In the genomic region with DNA sequence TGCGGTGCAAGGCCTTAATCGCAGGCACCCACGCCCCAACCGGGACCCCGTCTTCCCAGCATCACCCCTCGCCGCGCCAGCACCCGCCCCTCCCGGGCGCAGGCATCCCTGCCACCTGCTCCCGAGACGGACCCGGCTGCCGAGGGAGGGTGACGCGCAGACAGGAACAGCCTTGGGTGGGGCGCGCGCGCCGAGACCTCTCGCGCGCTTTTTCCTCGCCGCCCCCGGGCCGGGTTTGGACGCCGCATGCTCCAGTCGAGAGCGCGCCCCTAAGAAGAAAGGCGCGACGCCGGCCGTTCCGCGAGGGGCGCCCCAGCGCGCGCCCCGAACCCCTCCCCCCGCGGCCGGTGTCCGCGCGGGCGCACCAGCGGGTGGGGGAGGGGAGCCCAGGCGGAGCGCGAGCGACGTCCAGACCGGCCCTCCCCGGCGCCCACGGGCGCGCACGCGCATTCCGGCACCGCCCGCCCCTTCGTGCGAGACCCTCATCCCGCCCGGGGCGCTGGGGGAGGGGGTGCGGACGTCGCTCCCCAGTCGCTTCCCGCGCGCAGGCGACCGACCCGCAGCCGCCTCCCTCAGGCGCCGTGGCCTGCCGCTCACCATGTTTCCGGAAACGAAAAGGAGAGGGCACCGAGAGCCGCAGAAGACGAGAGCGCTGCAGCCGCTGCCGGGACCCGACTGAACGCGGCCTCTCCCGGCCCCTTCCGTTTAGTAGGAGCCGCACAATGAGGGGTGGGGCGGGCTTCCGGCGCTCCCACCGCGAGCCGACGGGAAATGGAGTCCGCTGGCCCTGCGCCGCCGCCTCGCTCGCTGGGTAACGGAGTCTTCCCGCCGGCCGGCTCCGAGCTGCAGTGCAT, we compare ENCODE assay signal across 1 cellular context.
TF ChIP-seq lines count a peak whose summit lies in the region.

A gene (minus strand): TSS at position 681 of the 854 bp plus-strand sequence. CDS start 81 bp downstream, at position 600.

TF ChIP-seq in K562, 482 proteins besides CTCF, POLR2A, EP300 and RAD21 (continued from another document and continues in another):
- TF ChIP-seq, protein P1, sequence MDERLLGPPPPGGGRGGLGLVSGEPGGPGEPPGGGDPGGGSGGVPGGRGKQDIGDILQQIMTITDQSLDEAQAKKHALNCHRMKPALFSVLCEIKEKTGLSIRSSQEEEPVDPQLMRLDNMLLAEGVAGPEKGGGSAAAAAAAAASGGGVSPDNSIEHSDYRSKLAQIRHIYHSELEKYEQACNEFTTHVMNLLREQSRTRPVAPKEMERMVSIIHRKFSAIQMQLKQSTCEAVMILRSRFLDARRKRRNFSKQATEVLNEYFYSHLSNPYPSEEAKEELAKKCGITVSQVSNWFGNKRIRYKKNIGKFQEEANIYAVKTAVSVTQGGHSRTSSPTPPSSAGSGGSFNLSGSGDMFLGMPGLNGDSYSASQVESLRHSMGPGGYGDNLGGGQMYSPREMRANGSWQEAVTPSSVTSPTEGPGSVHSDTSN (CRISPR knock-in tag; IDR thresholded peaks at IDR 0.05; ENCODE audit: low read depth): no peak
- TF ChIP-seq, protein P1 (tag; conservative IDR thresholded peaks at IDR 0.05; ENCODE audit: low read depth): no peak
- TF ChIP-seq ZNF224 (CRISPR knock-in tag; IDR thresholded peaks at IDR 0.05): 0 out of 2 replicates have a peak, but pooled peaks have one; percentile 8
- no peak for TF ChIP-seq HMG20B (CRISPR knock-in tag; IDR thresholded peaks at IDR 0.05)
- no peak for TF ChIP-seq EZH2 (IDR thresholded peaks at IDR 0.05; ENCODE audit: borderline replicate concordance, low read depth, low read length)
- TF ChIP-seq NR3C1 (CRISPR knock-in tag; IDR thresholded peaks at IDR 0.05): peak; percentile 62; the same call in 1 of the 2 replicates
- TF ChIP-seq, protein P2, sequence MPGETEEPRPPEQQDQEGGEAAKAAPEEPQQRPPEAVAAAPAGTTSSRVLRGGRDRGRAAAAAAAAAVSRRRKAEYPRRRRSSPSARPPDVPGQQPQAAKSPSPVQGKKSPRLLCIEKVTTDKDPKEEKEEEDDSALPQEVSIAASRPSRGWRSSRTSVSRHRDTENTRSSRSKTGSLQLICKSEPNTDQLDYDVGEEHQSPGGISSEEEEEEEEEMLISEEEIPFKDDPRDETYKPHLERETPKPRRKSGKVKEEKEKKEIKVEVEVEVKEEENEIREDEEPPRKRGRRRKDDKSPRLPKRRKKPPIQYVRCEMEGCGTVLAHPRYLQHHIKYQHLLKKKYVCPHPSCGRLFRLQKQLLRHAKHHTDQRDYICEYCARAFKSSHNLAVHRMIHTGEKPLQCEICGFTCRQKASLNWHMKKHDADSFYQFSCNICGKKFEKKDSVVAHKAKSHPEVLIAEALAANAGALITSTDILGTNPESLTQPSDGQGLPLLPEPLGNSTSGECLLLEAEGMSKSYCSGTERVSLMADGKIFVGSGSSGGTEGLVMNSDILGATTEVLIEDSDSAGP (CRISPR knock-in tag; IDR thresholded peaks at IDR 0.05): 0 out of 2 replicates have a peak, but pooled peaks have one; percentile 29
- no peak for TF ChIP-seq TAF15 (IDR thresholded peaks at IDR 0.05; ENCODE audit: low read depth, low read length)
- TF ChIP-seq RBM22 (IDR thresholded peaks at IDR 0.05; ENCODE audit: low read depth, low read length, poor library complexity, severe bottlenecking): peak; percentile 98
- no peak; the same call in 1 of the 2 replicates for TF ChIP-seq ARID2 (IDR thresholded peaks at IDR 0.05)
- TF ChIP-seq, protein P3, sequence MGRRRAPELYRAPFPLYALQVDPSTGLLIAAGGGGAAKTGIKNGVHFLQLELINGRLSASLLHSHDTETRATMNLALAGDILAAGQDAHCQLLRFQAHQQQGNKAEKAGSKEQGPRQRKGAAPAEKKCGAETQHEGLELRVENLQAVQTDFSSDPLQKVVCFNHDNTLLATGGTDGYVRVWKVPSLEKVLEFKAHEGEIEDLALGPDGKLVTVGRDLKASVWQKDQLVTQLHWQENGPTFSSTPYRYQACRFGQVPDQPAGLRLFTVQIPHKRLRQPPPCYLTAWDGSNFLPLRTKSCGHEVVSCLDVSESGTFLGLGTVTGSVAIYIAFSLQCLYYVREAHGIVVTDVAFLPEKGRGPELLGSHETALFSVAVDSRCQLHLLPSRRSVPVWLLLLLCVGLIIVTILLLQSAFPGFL (CRISPR knock-in tag; IDR thresholded peaks at IDR 0.05): 0 out of 2 replicates have a peak, but pooled peaks have one; percentile 74
- TF ChIP-seq DACH1 (IDR thresholded peaks at IDR 0.05; ENCODE audit: partially characterized antibody): no peak
- TF ChIP-seq, protein P4, sequence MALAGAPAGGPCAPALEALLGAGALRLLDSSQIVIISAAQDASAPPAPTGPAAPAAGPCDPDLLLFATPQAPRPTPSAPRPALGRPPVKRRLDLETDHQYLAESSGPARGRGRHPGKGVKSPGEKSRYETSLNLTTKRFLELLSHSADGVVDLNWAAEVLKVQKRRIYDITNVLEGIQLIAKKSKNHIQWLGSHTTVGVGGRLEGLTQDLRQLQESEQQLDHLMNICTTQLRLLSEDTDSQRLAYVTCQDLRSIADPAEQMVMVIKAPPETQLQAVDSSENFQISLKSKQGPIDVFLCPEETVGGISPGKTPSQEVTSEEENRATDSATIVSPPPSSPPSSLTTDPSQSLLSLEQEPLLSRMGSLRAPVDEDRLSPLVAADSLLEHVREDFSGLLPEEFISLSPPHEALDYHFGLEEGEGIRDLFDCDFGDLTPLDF (CRISPR knock-in tag; IDR thresholded peaks at IDR 0.05): peak; percentile 88; the same call in 1 of the 2 replicates
- TF ChIP-seq, protein P5, sequence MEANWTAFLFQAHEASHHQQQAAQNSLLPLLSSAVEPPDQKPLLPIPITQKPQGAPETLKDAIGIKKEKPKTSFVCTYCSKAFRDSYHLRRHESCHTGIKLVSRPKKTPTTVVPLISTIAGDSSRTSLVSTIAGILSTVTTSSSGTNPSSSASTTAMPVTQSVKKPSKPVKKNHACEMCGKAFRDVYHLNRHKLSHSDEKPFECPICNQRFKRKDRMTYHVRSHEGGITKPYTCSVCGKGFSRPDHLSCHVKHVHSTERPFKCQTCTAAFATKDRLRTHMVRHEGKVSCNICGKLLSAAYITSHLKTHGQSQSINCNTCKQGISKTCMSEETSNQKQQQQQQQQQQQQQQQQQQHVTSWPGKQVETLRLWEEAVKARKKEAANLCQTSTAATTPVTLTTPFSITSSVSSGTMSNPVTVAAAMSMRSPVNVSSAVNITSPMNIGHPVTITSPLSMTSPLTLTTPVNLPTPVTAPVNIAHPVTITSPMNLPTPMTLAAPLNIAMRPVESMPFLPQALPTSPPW (CRISPR knock-in tag; IDR thresholded peaks at IDR 0.05): peak; percentile 88
- TF ChIP-seq, protein P6, sequence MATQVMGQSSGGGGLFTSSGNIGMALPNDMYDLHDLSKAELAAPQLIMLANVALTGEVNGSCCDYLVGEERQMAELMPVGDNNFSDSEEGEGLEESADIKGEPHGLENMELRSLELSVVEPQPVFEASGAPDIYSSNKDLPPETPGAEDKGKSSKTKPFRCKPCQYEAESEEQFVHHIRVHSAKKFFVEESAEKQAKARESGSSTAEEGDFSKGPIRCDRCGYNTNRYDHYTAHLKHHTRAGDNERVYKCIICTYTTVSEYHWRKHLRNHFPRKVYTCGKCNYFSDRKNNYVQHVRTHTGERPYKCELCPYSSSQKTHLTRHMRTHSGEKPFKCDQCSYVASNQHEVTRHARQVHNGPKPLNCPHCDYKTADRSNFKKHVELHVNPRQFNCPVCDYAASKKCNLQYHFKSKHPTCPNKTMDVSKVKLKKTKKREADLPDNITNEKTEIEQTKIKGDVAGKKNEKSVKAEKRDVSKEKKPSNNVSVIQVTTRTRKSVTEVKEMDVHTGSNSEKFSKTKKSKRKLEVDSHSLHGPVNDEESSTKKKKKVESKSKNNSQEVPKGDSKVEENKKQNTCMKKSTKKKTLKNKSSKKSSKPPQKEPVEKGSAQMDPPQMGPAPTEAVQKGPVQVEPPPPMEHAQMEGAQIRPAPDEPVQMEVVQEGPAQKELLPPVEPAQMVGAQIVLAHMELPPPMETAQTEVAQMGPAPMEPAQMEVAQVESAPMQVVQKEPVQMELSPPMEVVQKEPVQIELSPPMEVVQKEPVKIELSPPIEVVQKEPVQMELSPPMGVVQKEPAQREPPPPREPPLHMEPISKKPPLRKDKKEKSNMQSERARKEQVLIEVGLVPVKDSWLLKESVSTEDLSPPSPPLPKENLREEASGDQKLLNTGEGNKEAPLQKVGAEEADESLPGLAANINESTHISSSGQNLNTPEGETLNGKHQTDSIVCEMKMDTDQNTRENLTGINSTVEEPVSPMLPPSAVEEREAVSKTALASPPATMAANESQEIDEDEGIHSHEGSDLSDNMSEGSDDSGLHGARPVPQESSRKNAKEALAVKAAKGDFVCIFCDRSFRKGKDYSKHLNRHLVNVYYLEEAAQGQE (CRISPR knock-in tag; IDR thresholded peaks at IDR 0.05; ENCODE audit: low read depth): no peak
- no peak for TF ChIP-seq ZFP36 (IDR thresholded peaks at IDR 0.05; ENCODE audit: low read depth, low read length, partially characterized antibody)
- no peak; the same call in 1 of the 2 replicates for TF ChIP-seq SP1 (CRISPR knock-in tag; IDR thresholded peaks at IDR 0.05)
- TF ChIP-seq POLR2H (tag; IDR thresholded peaks at IDR 0.05; ENCODE audit: low read depth): peak; percentile 97
- TF ChIP-seq TAL1 (IDR thresholded peaks at IDR 0.05): no peak
- TF ChIP-seq, protein P7, sequence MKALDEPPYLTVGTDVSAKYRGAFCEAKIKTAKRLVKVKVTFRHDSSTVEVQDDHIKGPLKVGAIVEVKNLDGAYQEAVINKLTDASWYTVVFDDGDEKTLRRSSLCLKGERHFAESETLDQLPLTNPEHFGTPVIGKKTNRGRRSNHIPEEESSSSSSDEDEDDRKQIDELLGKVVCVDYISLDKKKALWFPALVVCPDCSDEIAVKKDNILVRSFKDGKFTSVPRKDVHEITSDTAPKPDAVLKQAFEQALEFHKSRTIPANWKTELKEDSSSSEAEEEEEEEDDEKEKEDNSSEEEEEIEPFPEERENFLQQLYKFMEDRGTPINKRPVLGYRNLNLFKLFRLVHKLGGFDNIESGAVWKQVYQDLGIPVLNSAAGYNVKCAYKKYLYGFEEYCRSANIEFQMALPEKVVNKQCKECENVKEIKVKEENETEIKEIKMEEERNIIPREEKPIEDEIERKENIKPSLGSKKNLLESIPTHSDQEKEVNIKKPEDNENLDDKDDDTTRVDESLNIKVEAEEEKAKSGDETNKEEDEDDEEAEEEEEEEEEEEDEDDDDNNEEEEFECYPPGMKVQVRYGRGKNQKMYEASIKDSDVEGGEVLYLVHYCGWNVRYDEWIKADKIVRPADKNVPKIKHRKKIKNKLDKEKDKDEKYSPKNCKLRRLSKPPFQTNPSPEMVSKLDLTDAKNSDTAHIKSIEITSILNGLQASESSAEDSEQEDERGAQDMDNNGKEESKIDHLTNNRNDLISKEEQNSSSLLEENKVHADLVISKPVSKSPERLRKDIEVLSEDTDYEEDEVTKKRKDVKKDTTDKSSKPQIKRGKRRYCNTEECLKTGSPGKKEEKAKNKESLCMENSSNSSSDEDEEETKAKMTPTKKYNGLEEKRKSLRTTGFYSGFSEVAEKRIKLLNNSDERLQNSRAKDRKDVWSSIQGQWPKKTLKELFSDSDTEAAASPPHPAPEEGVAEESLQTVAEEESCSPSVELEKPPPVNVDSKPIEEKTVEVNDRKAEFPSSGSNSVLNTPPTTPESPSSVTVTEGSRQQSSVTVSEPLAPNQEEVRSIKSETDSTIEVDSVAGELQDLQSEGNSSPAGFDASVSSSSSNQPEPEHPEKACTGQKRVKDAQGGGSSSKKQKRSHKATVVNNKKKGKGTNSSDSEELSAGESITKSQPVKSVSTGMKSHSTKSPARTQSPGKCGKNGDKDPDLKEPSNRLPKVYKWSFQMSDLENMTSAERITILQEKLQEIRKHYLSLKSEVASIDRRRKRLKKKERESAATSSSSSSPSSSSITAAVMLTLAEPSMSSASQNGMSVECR (CRISPR knock-in tag; IDR thresholded peaks at IDR 0.05): peak; percentile 75
- peak; percentile 90 for TF ChIP-seq CBX1 (IDR thresholded peaks at IDR 0.05; ENCODE audit: low read depth)
- peak; percentile 63 for TF ChIP-seq NFIC (IDR thresholded peaks at IDR 0.05)
- no peak for TF ChIP-seq ZZZ3 (IDR thresholded peaks at IDR 0.05)
- TF ChIP-seq, protein P8, sequence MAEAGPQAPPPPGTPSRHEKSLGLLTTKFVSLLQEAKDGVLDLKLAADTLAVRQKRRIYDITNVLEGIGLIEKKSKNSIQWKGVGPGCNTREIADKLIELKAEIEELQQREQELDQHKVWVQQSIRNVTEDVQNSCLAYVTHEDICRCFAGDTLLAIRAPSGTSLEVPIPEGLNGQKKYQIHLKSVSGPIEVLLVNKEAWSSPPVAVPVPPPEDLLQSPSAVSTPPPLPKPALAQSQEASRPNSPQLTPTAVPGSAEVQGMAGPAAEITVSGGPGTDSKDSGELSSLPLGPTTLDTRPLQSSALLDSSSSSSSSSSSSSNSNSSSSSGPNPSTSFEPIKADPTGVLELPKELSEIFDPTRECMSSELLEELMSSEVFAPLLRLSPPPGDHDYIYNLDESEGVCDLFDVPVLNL (CRISPR knock-in tag; IDR thresholded peaks at IDR 0.05; ENCODE audit: low read depth): peak; percentile 80; the same call in 1 of the 2 replicates
- peak; percentile 62 for TF ChIP-seq TAF7 (tag; IDR thresholded peaks at IDR 0.05)
- TF ChIP-seq ARHGAP35 (IDR thresholded peaks at IDR 0.05; ENCODE audit: partially characterized antibody): no peak
